Comparison of ENCODE assay signal across 8 cellular contexts in the genomic region with DNA sequence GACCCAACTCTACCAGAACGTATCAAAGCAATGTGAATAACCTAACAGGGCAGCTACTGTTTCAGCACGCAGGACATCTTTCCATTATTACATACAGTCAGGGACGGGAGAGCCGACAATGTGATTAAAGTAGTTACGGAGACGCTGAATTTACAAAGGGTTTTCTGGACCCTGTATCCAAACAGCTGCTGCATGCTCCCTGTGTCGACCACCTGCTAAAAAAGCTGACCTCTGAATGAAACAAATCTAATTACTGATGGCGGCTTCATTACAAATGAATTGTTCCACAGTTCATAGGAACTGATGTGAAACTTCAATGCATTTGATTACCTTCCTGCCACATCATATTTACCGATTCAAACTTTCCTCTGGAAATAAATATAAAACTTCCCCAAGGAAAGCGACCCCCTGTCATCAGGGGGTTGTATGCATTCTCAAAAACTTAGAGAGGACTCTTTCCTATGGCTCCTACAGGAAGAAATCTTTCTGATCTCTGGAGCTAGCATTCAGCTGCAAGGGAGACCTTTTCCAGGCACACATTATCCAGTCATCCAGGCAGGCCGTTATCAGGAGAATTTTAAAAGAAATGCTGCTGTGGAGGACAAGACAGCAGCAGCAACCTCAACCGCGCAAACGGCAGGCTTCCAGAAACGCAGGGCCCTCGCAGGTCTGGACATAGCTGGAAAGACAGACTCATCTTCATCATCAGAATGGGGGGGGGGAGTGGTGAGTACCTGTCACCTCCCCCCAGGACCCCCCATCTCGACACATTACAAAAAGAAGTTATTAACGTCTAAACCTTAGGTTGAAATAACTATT. TPM values are rescaled to one million over a fixed set of nuclear protein-coding genes. Genes with fewer than 3 reads are reported as not detected.
DNase-seq lines count a peak whose midpoint lies in the region; ATAC-seq and TF ChIP-seq lines count a peak whose summit lies in the region.

No MANE protein-coding gene starts in this region.

- H3K4me1 Mint-ChIP-seq in central memory CD8-positive, alpha-beta T cell = peaks cover 19% of the 10 kb centered on the region

- 31 to 51% (median 44%) methylated on average over 16 to 18 of the region's 18 CpGs for WGBS in heart left ventricle, 4 donors
- WGBS in mesodermal cell (ENCODE audit: insufficient coverage in 2 of 2), 2 experiments = 31 to 32% methylated on average over 9 to 14 of the region's 18 CpGs
- WGBS in upper lobe of left lung, 2 donors = 18 to 26% methylated on average over 18 of the region's 18 CpGs

- H3K9me3 ChIP-seq in heart left ventricle (no peaks in the 10 kb centered on the region), mesodermal cell (ENCODE audit: control insufficient read depth, low read length) (no peaks in the 10 kb centered on the region), upper lobe of left lung (no peaks in the 10 kb centered on the region)

- no peak for DNase-seq in heart left ventricle
- no peak for DNase-seq in cardiac septum (ENCODE audit: low spot score)
- no peak for DNase-seq in central memory CD8-positive, alpha-beta T cell (ENCODE audit: low spot score in 2 of 2)
- DNase-seq in upper lobe of left lung = no peak
- no peak for DNase-seq in putamen (ENCODE audit: low spot score)
- no peak for DNase-seq in cerebellar cortex (ENCODE audit: low spot score)

- H3K27ac ChIP-seq in heart left ventricle (peak overlapping the region in 7 of 12 donors; percentile 6 to 88 (median 83)), mesodermal cell (ENCODE audit: low read depth, low read length, severe bottlenecking) (peak overlapping the region; percentile 66), upper lobe of left lung (peak overlapping the region in 3 of 4 donors; percentile 69 to 92 (median 89))

- H3K36me3 Mint-ChIP-seq in central memory CD8-positive, alpha-beta T cell (ENCODE audit: insufficient read depth) = peaks cover 6% of the 10 kb centered on the region

- intact Hi-C loops in heart left ventricle (cut with DNase I) (loop anchor here (2.0 to 10.0 kb wide), 14 partner anchors 36 to 1960 kb away; no protein-coding TSS in a partner anchor), cardiac septum (cut with DNase I) (loop anchor here (5.0 to 10.0 kb wide), 3 partner anchors 172 to 1748 kb away; no protein-coding TSS in a partner anchor)

- no peaks in the 10 kb centered on the region for H3K9me3 Mint-ChIP-seq in central memory CD8-positive, alpha-beta T cell

- no peak overlapping the region for H3K27ac Mint-ChIP-seq in central memory CD8-positive, alpha-beta T cell (ENCODE audit: low read depth)

- peaks cover 66% of the 10 kb centered on the region for H3K27me3 Mint-ChIP-seq in central memory CD8-positive, alpha-beta T cell

- peaks cover 0 to 35% (median 13%) of the 10 kb centered on the region in 12 donors for H3K4me1 ChIP-seq in heart left ventricle
- H3K4me1 ChIP-seq in mesodermal cell (ENCODE audit: control insufficient read depth, insufficient read depth, low read length, poor library complexity, severe bottlenecking) = peaks cover 23% of the 10 kb centered on the region
- peaks cover 13 to 64% (median 16%) of the 10 kb centered on the region in 4 donors for H3K4me1 ChIP-seq in upper lobe of left lung

- no peak for TF ChIP-seq CTCF in heart left ventricle (IDR thresholded peaks at IDR 0.05)
- no peak for TF ChIP-seq CTCF in upper lobe of left lung (IDR thresholded peaks at IDR 0.05)

- TF ChIP-seq EP300 in upper lobe of left lung (IDR thresholded peaks at IDR 0.05) = no peak

- H3K4me3 ChIP-seq in heart left ventricle (peak overlapping the region; percentile 17 to 83 (median 74)), mesodermal cell (ENCODE audit: extremely low read depth, insufficient read depth, low read length, poor library complexity, severe bottlenecking) (peak overlapping the region; percentile 77), upper lobe of left lung (peak overlapping the region; percentile 8 to 88 (median 77))

- no peaks in the 10 kb centered on the region for H3K36me3 ChIP-seq in heart left ventricle
- H3K36me3 ChIP-seq in mesodermal cell (ENCODE audit: control insufficient read depth, insufficient read depth, low read length) = peaks cover 42% of the 10 kb centered on the region
- no peaks in the 10 kb centered on the region for H3K36me3 ChIP-seq in upper lobe of left lung

- no peak for TF ChIP-seq POLR2A in heart left ventricle (IDR thresholded peaks at IDR 0.05)
- no peak for TF ChIP-seq POLR2A in upper lobe of left lung (IDR thresholded peaks at IDR 0.05)

- H3K4me3 Mint-ChIP-seq in central memory CD8-positive, alpha-beta T cell = peak overlapping the region; percentile 22

- ATAC-seq in heart left ventricle = no peak
- no peak for ATAC-seq in central memory CD8-positive, alpha-beta T cell (replicated peaks; ENCODE audit: extremely low read depth, poor library complexity, severe bottlenecking)
- ATAC-seq in upper lobe of left lung (ENCODE audit: low FRiP score in 2 of 2) = no peak
- no peak for ATAC-seq in GM21737 (IDR thresholded peaks at IDR 0.05; ENCODE audit: unreplicated experiment)

- H3K27me3 ChIP-seq in heart left ventricle (peaks cover 0 to 37% (median 0%) of the 10 kb centered on the region in 9 donors), upper lobe of left lung (peaks cover 0 to 11% (median 1%) of the 10 kb centered on the region in 4 donors)

RNA-seq across cellular contexts. Expression of a gene that starts 3.1 kb away (rescaled TPM):
- total RNA-seq in heart left ventricle (10 to 100 TPM in 7 of 9 donors, 1 to 10 TPM in 2; 8.6 to 20.2 (median 12.7) TPM), cardiac septum (17.8 TPM), upper lobe of left lung (10 to 100 TPM; 23.0 to 45.7 (median 30.9) TPM)
- polyA plus RNA-seq in heart left ventricle = 10 to 100 TPM in 1 of 2 donors, 1 to 10 TPM in 1; 7.3 to 17.7 TPM
- polyA plus RNA-seq in mesodermal cell (2013, experiment 1 of 2) = 120 TPM
- polyA plus RNA-seq in mesodermal cell (2013, experiment 2 of 2) = 102 TPM

RNA-seq across cellular contexts. Expression of a gene that starts 35.6 kb away (rescaled TPM):
- 10 to 100 TPM; 14.2 to 35.6 (median 28.1) TPM for total RNA-seq in heart left ventricle
- 10 to 100 TPM; 25.7 to 54.0 TPM for polyA plus RNA-seq in heart left ventricle
- 36.8 TPM for total RNA-seq in cardiac septum
- 185 TPM for polyA plus RNA-seq in mesodermal cell (2013, experiment 1 of 2)
- polyA plus RNA-seq in mesodermal cell (2013, experiment 2 of 2) = 185 TPM
- total RNA-seq in upper lobe of left lung = 100 to 1,000 TPM in 3 of 6 donors, 10 to 100 TPM in 3; 73.6 to 411 (median 121) TPM
